Comparison of ENCODE assay signal across 30 cellular contexts in the genomic region with DNA sequence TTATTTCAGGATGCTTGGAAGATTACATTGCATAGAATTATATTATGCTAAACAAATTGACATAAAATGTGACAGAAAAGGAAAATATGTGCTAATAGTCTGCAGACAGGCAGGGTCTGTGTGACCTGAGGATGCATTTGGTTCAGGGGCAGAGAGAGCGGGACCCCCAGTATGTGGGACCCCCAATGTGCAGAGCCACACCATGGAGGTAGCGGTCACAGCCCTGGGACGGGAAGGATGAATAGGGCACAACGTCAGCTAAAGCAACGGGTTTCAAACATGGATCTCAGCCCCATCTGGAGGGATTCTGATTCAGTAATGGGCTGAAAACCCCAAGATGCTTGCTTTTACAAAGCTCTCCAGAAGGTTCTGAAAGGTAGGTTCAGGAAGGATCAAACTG.
"Had no signal": no experiment of that assay in that cellular context is flagged by ENCODE, and none has a peak within 500 bp of the region (broad histone marks: within the 10 kb centered on the region; RNA-seq: fewer than 3 reads in every experiment).

No MANE protein-coding gene starts in this region.

- H3K27me3 ChIP-seq: adrenal gland, ascending aorta, body of pancreas, brain microvascular endothelial cell, breast epithelium had no signal

- H3K36me3 ChIP-seq: adrenal gland, ascending aorta, brain microvascular endothelial cell, breast epithelium, cardiac muscle cell had no signal

- H3K4me1 ChIP-seq: adrenal gland, ascending aorta, body of pancreas, breast epithelium had no signal

- H3K27ac ChIP-seq: adrenal gland, ascending aorta, body of pancreas, brain microvascular endothelial cell, breast epithelium, cardiac muscle cell had no signal

- DNase-seq: activated effector memory CD4-positive, alpha-beta T cell treated with anti-CD3 and anti-CD28 coated beads, Interleukin-2, amount 50 U/mL, for 16 hours; activated effector memory CD4-positive, alpha-beta T cell treated with Interleukin-2 at 50 U/mL for 16 hours; activated gamma-delta T cell; activated gamma-delta T cell treated with Interleukin-2 at 50 U/mL for 16 hours; activated naive CD4-positive, alpha-beta T cell; activated naive CD4-positive, alpha-beta T cell treated with anti-CD3 and anti-CD28 coated beads for 36 hours; activated naive CD4-positive, alpha-beta T cell treated with anti-CD3 and anti-CD28 coated beads, Interleukin-2, amount 10 ng/mL, durations not matched to agents 7 days and 5 days; activated naive CD4-positive, alpha-beta T cell treated with anti-CD3 and anti-CD28 coated beads, Interleukin-2, amount 50 U/mL, for 16 hours; activated naive CD4-positive, alpha-beta T cell treated with Interleukin-2 at 50 U/mL for 16 hours; activated naive CD8-positive, alpha-beta T cell treated with anti-CD3 and anti-CD28 coated beads for 36 hours; activated naive CD8-positive, alpha-beta T cell treated with anti-CD3 and anti-CD28 coated beads, Interleukin-2, amount 10 ng/mL, durations not matched to agents 7 days and 5 days; activated naive CD8-positive, alpha-beta T cell treated with anti-CD3 and anti-CD28 coated beads, Interleukin-2, amount 50 U/mL, for 24 hours; activated T-cell treated with anti-CD3 and anti-CD28 coated beads, Interleukin-2, amount 50 U/mL, for 1 hour; activated T-cell treated with anti-CD3 and anti-CD28 coated beads, Interleukin-2, amount 50 U/mL, for 24 hours; activated T-cell treated with anti-CD3 and anti-CD28 coated beads, Interleukin-2, amount 50 U/mL, for 4 hours; activated T-cell treated with anti-CD3 and anti-CD28 coated beads, Interleukin-2, amount 50 U/mL, for 48 hours; activated T-cell treated with anti-CD3 and anti-CD28 coated beads, Interleukin-2, amount 50 U/mL, for 72 hours; adrenal gland; amniotic stem cell; amygdala; anterior cingulate cortex; aorta; body of pancreas; brain microvascular endothelial cell; caudate nucleus; central memory CD4-positive, alpha-beta T cell; cerebellar nuclear complex had no signal

- H3K9me3 ChIP-seq: adrenal gland, ascending aorta, body of pancreas, breast epithelium had no signal

- H3K4me3 ChIP-seq: adrenal gland, ascending aorta, body of pancreas, breast epithelium, cardiac muscle cell had no signal
